1 cellular context compared by ENCODE assay signal in the genomic region with DNA sequence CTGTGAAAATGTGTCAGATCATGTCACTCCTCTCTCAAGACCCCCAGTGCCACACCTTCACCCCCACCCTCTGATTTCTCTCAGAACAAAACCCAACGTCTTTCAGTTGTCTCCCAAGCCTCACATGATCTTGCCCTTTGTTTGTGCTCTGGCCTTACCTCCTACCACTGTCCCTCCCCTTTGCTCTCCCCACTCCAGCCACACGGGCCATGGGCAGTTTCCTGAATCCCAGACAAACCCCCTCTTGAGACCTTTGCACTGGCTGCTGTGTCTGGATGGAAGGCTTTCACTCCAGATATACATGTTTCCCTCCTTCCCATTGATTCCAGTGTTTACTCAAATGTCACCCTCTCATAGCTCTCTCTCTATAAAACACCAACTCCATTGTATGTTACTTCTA.
TF ChIP-seq lines count a peak whose summit lies in the region.

No MANE protein-coding gene starts in this region.

TF ChIP-seq in HepG2, 621 proteins besides CTCF, POLR2A, EP300 and RAD21:
- TF ChIP-seq HNF4G (IDR thresholded peaks at IDR 0.05; ENCODE audit: borderline replicate concordance, low read depth, low read length) (peak; percentile 39; the same call in 1 of the 2 replicates), HNF4G (CRISPR knock-in tag; IDR thresholded peaks at IDR 0.05; ENCODE audit: borderline replicate concordance, low read depth) (no peak), HNF4A (CRISPR knock-in tag; IDR thresholded peaks at IDR 0.05) (peak; percentile 66), XRCC5 (optimal IDR thresholded peaks at IDR 0.05; ENCODE audit: low read length) (peak; percentile 22)
- TF ChIP-seq, protein P1, sequence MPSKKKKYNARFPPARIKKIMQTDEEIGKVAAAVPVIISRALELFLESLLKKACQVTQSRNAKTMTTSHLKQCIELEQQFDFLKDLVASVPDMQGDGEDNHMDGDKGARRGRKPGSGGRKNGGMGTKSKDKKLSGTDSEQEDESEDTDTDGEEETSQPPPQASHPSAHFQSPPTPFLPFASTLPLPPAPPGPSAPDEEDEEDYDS (CRISPR knock-in tag; IDR thresholded peaks at IDR 0.05) = no peak
- TF ChIP-seq, protein P2, sequence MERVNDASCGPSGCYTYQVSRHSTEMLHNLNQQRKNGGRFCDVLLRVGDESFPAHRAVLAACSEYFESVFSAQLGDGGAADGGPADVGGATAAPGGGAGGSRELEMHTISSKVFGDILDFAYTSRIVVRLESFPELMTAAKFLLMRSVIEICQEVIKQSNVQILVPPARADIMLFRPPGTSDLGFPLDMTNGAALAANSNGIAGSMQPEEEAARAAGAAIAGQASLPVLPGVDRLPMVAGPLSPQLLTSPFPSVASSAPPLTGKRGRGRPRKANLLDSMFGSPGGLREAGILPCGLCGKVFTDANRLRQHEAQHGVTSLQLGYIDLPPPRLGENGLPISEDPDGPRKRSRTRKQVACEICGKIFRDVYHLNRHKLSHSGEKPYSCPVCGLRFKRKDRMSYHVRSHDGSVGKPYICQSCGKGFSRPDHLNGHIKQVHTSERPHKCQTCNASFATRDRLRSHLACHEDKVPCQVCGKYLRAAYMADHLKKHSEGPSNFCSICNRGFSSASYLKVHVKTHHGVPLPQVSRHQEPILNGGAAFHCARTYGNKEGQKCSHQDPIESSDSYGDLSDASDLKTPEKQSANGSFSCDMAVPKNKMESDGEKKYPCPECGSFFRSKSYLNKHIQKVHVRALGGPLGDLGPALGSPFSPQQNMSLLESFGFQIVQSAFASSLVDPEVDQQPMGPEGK (CRISPR knock-in tag; IDR thresholded peaks at IDR 0.05) = 0 out of 2 replicates have a peak, but pooled peaks have one; percentile 14
